ENCODE assay signal across 26 cellular contexts in the genomic region with DNA sequence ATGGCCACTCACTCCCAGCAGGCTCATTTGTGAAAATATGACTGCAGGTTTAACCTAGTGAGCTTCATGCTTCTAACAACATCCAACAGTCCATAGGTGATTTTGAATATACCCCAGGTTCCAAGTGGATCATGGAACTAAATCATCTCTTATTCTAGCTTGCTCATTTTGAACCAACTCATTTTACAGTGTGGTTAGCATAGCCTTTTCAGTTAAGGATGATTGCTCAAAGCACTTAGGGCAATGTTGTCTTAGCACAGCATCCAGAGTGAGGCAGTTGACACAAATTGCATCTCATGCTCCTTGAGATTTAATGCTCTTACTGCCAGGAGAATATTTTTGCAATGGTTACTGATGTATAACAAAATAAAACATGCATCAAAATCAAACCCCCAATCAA.
"Had no signal": no experiment of that assay in that cellular context is flagged by ENCODE, and none has a peak within 500 bp of the region (broad histone marks: within the 10 kb centered on the region; RNA-seq: fewer than 3 reads in every experiment).

No MANE protein-coding gene starts in this region.

- H3K4me3 ChIP-seq: breast epithelium, heart left ventricle, pancreas, prostate gland, stomach, tibial artery had no signal

- H3K4me1 ChIP-seq: breast epithelium, heart left ventricle, pancreas, prostate gland, stomach, tibial artery had no signal

- H3K27ac ChIP-seq: breast epithelium, heart left ventricle, pancreas, prostate gland, stomach, tibial artery had no signal

- DNase-seq: activated CD4-positive, alpha-beta T cell treated with anti-CD3 and anti-CD28 coated beads for 4 hours; activated CD4-positive, alpha-beta T cell treated with anti-CD3 and anti-CD28 coated beads, Interleukin-2, amount 50 U/mL, for 48 hours; activated CD4-positive, CD25-positive, alpha-beta regulatory T cell; activated CD8-positive, alpha-beta memory T cell treated with anti-CD3 and anti-CD28 coated beads for 24 hours; activated gamma-delta T cell treated with Interleukin-2 at 50 U/mL for 16 hours; activated naive CD8-positive, alpha-beta T cell treated with anti-CD3 and anti-CD28 coated beads, Interleukin-2, amount 50 U/mL, for 24 hours; central memory CD4-positive, alpha-beta T cell; endodermal cell; foreskin fibroblast; heart left ventricle; hypothalamus; immature natural killer cell; kidney; left colon; naive B cell; nephron progenitor cell; pancreas; right cardiac atrium; stimulated activated CD4-positive, alpha-beta T cell treated with anti-CD3 and anti-CD28 coated beads, Interleukin-15, amount 100 ng/mL, for 24 hours; stimulated activated CD4-positive, alpha-beta T cell treated with anti-CD3 and anti-CD28 coated beads, Interleukin-2, amount 100 ng/mL, for 24 hours; stimulated activated naive B cell treated with anti-CD40 and anti-IgM and Interleukin-4, amounts not matched to agents 10 μg/mL and 1 μg/mL and 100 μg/mL, for 72 hours; stomach; tibial artery had no signal

- H3K27me3 ChIP-seq: breast epithelium, heart left ventricle, pancreas, stomach, tibial artery had no signal

- ATAC-seq: activated naive CD8-positive, alpha-beta T cell treated with anti-CD3 and anti-CD28 coated beads, Interleukin-2, amount 50 U/mL, for 24 hours; esophagus mucosa; heart left ventricle; left colon; pancreas; right cardiac atrium; stimulated activated naive B cell treated with anti-CD40 and anti-IgM and Interleukin-4, amounts not matched to agents 10 μg/mL and 1 μg/mL and 100 μg/mL, for 72 hours had no signal

- H3K9me3 ChIP-seq: breast epithelium, pancreas, prostate gland, stomach, tibial artery had no signal

- H3K36me3 ChIP-seq: breast epithelium, heart left ventricle, pancreas, prostate gland, stomach, tibial artery had no signal
